In genomic region chr10:24550680-24551079, GRCh38 we compare ENCODE assay signal across 22 cellular contexts.
"Had no signal": no experiment of that assay in that cellular context is flagged by ENCODE, and none has a peak within 500 bp of the region (broad histone marks: within the 10 kb centered on the region; RNA-seq: fewer than 3 reads in every experiment).

No MANE protein-coding gene starts in this region.

- H3K4me3 Mint-ChIP-seq: naive B cell; natural killer cell; stimulated activated naive B cell treated with anti-CD40 and anti-IgM and Interleukin-4, amounts not matched to agents 10 μg/mL and 1 μg/mL and 100 μg/mL, for 72 hours had no signal

- H3K79me2 ChIP-seq: parathyroid adenoma had no signal

- H3K27me3 ChIP-seq: left lung, right atrium auricular region, right lobe of liver, tibial nerve, upper lobe of left lung, vagina had no signal

- H2AFZ ChIP-seq: parathyroid adenoma had no signal

- DNase-seq: hippocampal formation; kidney; left lung; lower lobe of right lung; mammary epithelial cell; mesenchymal stem cell; naive B cell; natural killer cell; right lobe of liver; stimulated activated CD4-positive, alpha-beta T cell treated with anti-CD3 and anti-CD28 coated beads, Interleukin-12 subunit alpha, Interleukin-12 subunit beta, amount 100 ng/mL, for 4 hours; stimulated activated CD4-positive, alpha-beta T cell treated with anti-CD3 and anti-CD28 coated beads, Interleukin-15, amount 100 ng/mL, for 24 hours; stimulated activated CD4-positive, alpha-beta T cell treated with anti-CD3 and anti-CD28 coated beads, Interleukin-2, amount 100 ng/mL, for 24 hours; stimulated activated CD4-positive, alpha-beta T cell treated with anti-CD3 and anti-CD28 coated beads, Interleukin-4, amount 100 ng/mL, for 1 hour; stimulated activated naive B cell treated with anti-CD40 and anti-IgM and Interleukin-4, amounts not matched to agents 10 μg/mL and 1 μg/mL and 100 μg/mL, for 72 hours; stimulated activated naive CD8-positive, alpha-beta T cell treated with anti-CD3 and anti-CD28 coated beads, Interleukin-15, Interleukin-2, amounts not matched to agents 100 U/mL and 50 U/mL, for 24 hours; upper lobe of left lung had no signal

- H3K9me3 Mint-ChIP-seq: natural killer cell; stimulated activated naive B cell treated with anti-CD40 and anti-IgM and Interleukin-4, amounts not matched to agents 10 μg/mL and 1 μg/mL and 100 μg/mL, for 72 hours had no signal

- H3K4me3 ChIP-seq: left lung, lower lobe of right lung, right atrium auricular region, right lobe of liver, suprapubic skin, thoracic aorta, tibial nerve, upper lobe of left lung, vagina had no signal

- H3K36me3 Mint-ChIP-seq: naive B cell; natural killer cell; stimulated activated naive B cell treated with anti-CD40 and anti-IgM and Interleukin-4, amounts not matched to agents 10 μg/mL and 1 μg/mL and 100 μg/mL, for 72 hours had no signal

- ATAC-seq: left lung; lower lobe of right lung; natural killer cell; stimulated activated naive B cell treated with anti-CD40 and anti-IgM and Interleukin-4, amounts not matched to agents 10 μg/mL and 1 μg/mL and 100 μg/mL, for 72 hours; stimulated activated naive CD8-positive, alpha-beta T cell treated with anti-CD3 and anti-CD28 coated beads, Interleukin-15, Interleukin-2, amounts not matched to agents 100 U/mL and 50 U/mL, for 24 hours had no signal

- H3K27ac ChIP-seq: left lung, lower lobe of right lung, parathyroid adenoma, right atrium auricular region, right lobe of liver, suprapubic skin, thoracic aorta, tibial nerve, upper lobe of left lung, vagina had no signal

- H3K4me1 ChIP-seq: left lung, lower lobe of right lung, parathyroid adenoma, right atrium auricular region, right lobe of liver, upper lobe of left lung had no signal

- H3K9me3 ChIP-seq: left lung, lower lobe of right lung, right atrium auricular region, right lobe of liver, suprapubic skin, thoracic aorta, tibial nerve, upper lobe of left lung, vagina had no signal

- H3K27ac Mint-ChIP-seq: naive B cell; natural killer cell; stimulated activated naive B cell treated with anti-CD40 and anti-IgM and Interleukin-4, amounts not matched to agents 10 μg/mL and 1 μg/mL and 100 μg/mL, for 72 hours had no signal

- H3K36me3 ChIP-seq: left lung, thoracic aorta, vagina had no signal

- H3K4me1 Mint-ChIP-seq: naive B cell; stimulated activated naive B cell treated with anti-CD40 and anti-IgM and Interleukin-4, amounts not matched to agents 10 μg/mL and 1 μg/mL and 100 μg/mL, for 72 hours had no signal
